ENCODE assay signal across 1 cellular context in genomic region chr11:61619827-61620226, GRCh38.
TF ChIP-seq lines count a peak whose summit lies in the region.

No MANE protein-coding gene starts in this region.

TF ChIP-seq in H1, 55 proteins besides CTCF, POLR2A, EP300 and RAD21 (continued from another document):
- TF ChIP-seq E2F6 (IDR thresholded peaks at IDR 0.05) (no peak), TAF1 (IDR thresholded peaks at IDR 0.05; ENCODE audit: low read depth, low read length) (no peak), GABPA (IDR thresholded peaks at IDR 0.05; ENCODE audit: borderline replicate concordance, insufficient read depth, low read length) (no peak), SP1 (IDR thresholded peaks at IDR 0.05; ENCODE audit: low read depth, low read length) (no peak), RNF2 (IDR thresholded peaks at IDR 0.05; ENCODE audit: borderline replicate concordance, low read depth, low read length, missing control alignments, poor library complexity, severe bottlenecking) (no peak), SIRT6 (IDR thresholded peaks at IDR 0.05; ENCODE audit: low read length) (no peak), TBP (IDR thresholded peaks at IDR 0.05; ENCODE audit: low read depth, low read length) (no peak), GTF2F1 (IDR thresholded peaks at IDR 0.05; ENCODE audit: borderline replicate concordance, low read depth, low read length) (no peak), JUN (IDR thresholded peaks at IDR 0.05; ENCODE audit: low read depth, low read length) (no peak), TAF7 (optimal IDR thresholded peaks at IDR 0.05; ENCODE audit: borderline replicate concordance, low read depth, low read length) (no peak)
- TF ChIP-seq, protein P1, sequence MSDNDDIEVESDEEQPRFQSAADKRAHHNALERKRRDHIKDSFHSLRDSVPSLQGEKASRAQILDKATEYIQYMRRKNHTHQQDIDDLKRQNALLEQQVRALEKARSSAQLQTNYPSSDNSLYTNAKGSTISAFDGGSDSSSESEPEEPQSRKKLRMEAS (IDR thresholded peaks at IDR 0.05) = no peak
TF ChIP-seq in H1: peak in this region for 0.
